Comparison of ENCODE assay signal across 1 cellular context in genomic region chr21:33848252-33848953, GRCh38.
TF ChIP-seq lines count a peak whose summit lies in the region.

No MANE protein-coding gene starts in this region.

TF ChIP-seq in HepG2, 621 proteins besides CTCF, POLR2A, EP300 and RAD21 (continued from another document):
- TF ChIP-seq ZHX2 (IDR thresholded peaks at IDR 0.05; ENCODE audit: low read depth) (no peak), ZHX2 (CRISPR knock-in tag; IDR thresholded peaks at IDR 0.05; ENCODE audit: borderline replicate concordance) (no peak), FOSL2 (CRISPR knock-in tag; IDR thresholded peaks at IDR 0.05) (peak; percentile 32; the same call in 1 of the 2 replicates)
